8 cellular contexts compared by ENCODE assay signal in genomic region chr16:25258856-25259179, GRCh38. TPM values are rescaled to one million over a fixed set of nuclear protein-coding genes. Genes with fewer than 3 reads are reported as not detected.
A peak's percentile ranks its signal among the peaks of the same experiment; 100 is the strongest.
DNase-seq lines count a peak whose midpoint lies in the region; ATAC-seq and TF ChIP-seq lines count a peak whose summit lies in the region.

No MANE protein-coding gene starts in this region.

- H3K4me1 ChIP-seq in PC-9 (replicated peaks; ENCODE audit: insufficient read depth) (peaks cover 21% of the 10 kb centered on the region), duodenal mucosa (ENCODE audit: control insufficient read depth in 1 of 2, insufficient read depth in 2 of 2, low read length in 2 of 2) (peaks cover 18 to 28% of the 10 kb centered on the region in 2 donors), neuron (ENCODE audit: insufficient read depth, low read length) (peaks cover 33% of the 10 kb centered on the region)

- no peaks in the 10 kb centered on the region for H3K27me3 ChIP-seq in CD4-positive, alpha-beta T cell (ENCODE audit: control insufficient read depth, insufficient read depth, low read length)
- H3K27me3 ChIP-seq in PC-9 (ENCODE audit: insufficient read depth, low read depth) (no peaks in the 10 kb centered on the region), duodenal mucosa (ENCODE audit: control insufficient read depth in 1 of 2, insufficient read depth in 2 of 2, low read length in 2 of 2) (no peaks in the 10 kb centered on the region), neuron (ENCODE audit: insufficient read depth, low read length) (no peaks in the 10 kb centered on the region)

- BruUV-seq in PC-9 (replicated peaks; lab: Mats Ljungman, UMichigan), result no TSS peak

- peaks cover 58% of the 10 kb centered on the region for H3K79me2 ChIP-seq in PC-9 (ENCODE audit: low read depth)

- POLR2A ChIA-PET in CD4-positive, alpha-beta T cell (lab: Charles Lee), result interaction anchor here (1.0 to 1.4 kb wide), 2 partner anchors 18 to 147 kb away, joined by 3 to 6 read pairs; partner anchors contain the start of gene LCMT1
- POLR2A ChIA-PET in PC-9 (lab: Charles Lee; ENCODE audit: unreplicated experiment), result interaction anchor here (0.5 to 0.6 kb wide), 3 partner anchors 8 to 127 kb away, joined by 3 to 6 read pairs (median 3); no protein-coding TSS in a partner anchor

- H3K4me2 ChIP-seq in PC-9, result peak overlapping the region; percentile 97

- intact Hi-C loops in CD4-positive, alpha-beta T cell (cut with DNase I, micrococcal nuclease), result loop anchor here in 1 of 2 experiments (5.0 to 10.0 kb wide), 4 partner anchors 144 to 717 kb away; partner anchors contain the start of genes LCMT1 and TNRC6A
- intact Hi-C loops in PC-9 (cut with micrococcal nuclease; ENCODE audit: unreplicated experiment), result loop anchor here (5.0 to 10.0 kb wide), 3 partner anchors 107 to 722 kb away; partner anchors contain the start of gene RBBP6

- CTCF ChIA-PET in CD4-positive, alpha-beta T cell (lab: Charles Lee), result no interaction called here
- CTCF ChIA-PET in PC-9 (lab: Charles Lee), result interaction anchor here (0.7 kb wide), 1 partner anchor 1911 kb away, joined by 10 read pairs; no protein-coding TSS in a partner anchor

- H3K9me3 ChIP-seq in CD4-positive, alpha-beta T cell (ENCODE audit: control insufficient read depth, low read length), result no peaks in the 10 kb centered on the region
- H3K9me3 ChIP-seq in PC-9 (ENCODE audit: insufficient read depth, low read depth) (no peaks in the 10 kb centered on the region), duodenal mucosa (ENCODE audit: control insufficient read depth in 1 of 2, low read length in 2 of 2) (no peaks in the 10 kb centered on the region), neuron (ENCODE audit: low read length) (no peaks in the 10 kb centered on the region)

- DNase-seq in CD4-positive, alpha-beta T cell, result peak in 2 of 10 experiments; percentile 3 to 6
- DNase-seq in PC-9, result no peak
- no peak for DNase-seq in OCI-M2 (lab: John Stamatoyannopoulos, UW; ENCODE audit: unreplicated experiment)
- no peak for DNase-seq in GM19240 (ENCODE audit: insufficient read length, low spot score)

- H3K27ac ChIP-seq in CD4-positive, alpha-beta T cell (ENCODE audit: low read depth, low read length), result peak overlapping the region; percentile 80
- H3K27ac ChIP-seq in PC-9 (peak overlapping the region; percentile 96), duodenal mucosa (ENCODE audit: low read depth, low read length) (no peak overlapping the region)

- H3K4me3 Mint-ChIP-seq in CD4-positive, alpha-beta T cell, result peak overlapping the region; percentile 96

- peak overlapping the region; percentile 94 for H3K27ac Mint-ChIP-seq in CD4-positive, alpha-beta T cell

- H3K4me1 Mint-ChIP-seq in CD4-positive, alpha-beta T cell (ENCODE audit: low read depth), result peaks cover 63% of the 10 kb centered on the region

- no peaks in the 10 kb centered on the region for H3K9me3 Mint-ChIP-seq in CD4-positive, alpha-beta T cell

- H3K9ac ChIP-seq in duodenal mucosa (ENCODE audit: low read depth in 1 of 2, low read length in 2 of 2), result peak overlapping the region in 1 of 2 donors; percentile 87

- H3K27me3 Mint-ChIP-seq in CD4-positive, alpha-beta T cell, result no peaks in the 10 kb centered on the region

- peaks cover 5% of the 10 kb centered on the region; the same call in 1 of the 2 replicates for H3F3A ChIP-seq in PC-9 (ENCODE audit: insufficient read depth, low read depth)

- H4K20me1 ChIP-seq in PC-9 (ENCODE audit: insufficient read depth), result peaks cover 44% of the 10 kb centered on the region

- H3K36me3 ChIP-seq in PC-9 (ENCODE audit: low read depth), result no peaks in the 10 kb centered on the region
- H3K36me3 ChIP-seq in duodenal mucosa (ENCODE audit: control insufficient read depth in 1 of 2, insufficient read depth in 2 of 2, low read length in 2 of 2), result peaks cover 0 to 12% of the 10 kb centered on the region in 2 donors
- H3K36me3 ChIP-seq in neuron (ENCODE audit: insufficient read depth, low read length), result peaks cover 21% of the 10 kb centered on the region

- ATAC-seq in CD4-positive, alpha-beta T cell (ENCODE audit: poor library complexity), result no peak
- no peak for ATAC-seq in activated CD4-positive, CD25-positive, alpha-beta regulatory T cell treated with anti-CD3 and anti-CD28 coated beads, Interleukin-2, amount 50 U/mL, for 24 hours
- ATAC-seq in HG02938 (IDR thresholded peaks at IDR 0.05; ENCODE audit: unreplicated experiment), result no peak

- peaks cover 47% of the 10 kb centered on the region for H3K36me3 Mint-ChIP-seq in CD4-positive, alpha-beta T cell (ENCODE audit: low read depth)

- H2AFZ ChIP-seq in PC-9 (peak overlapping the region; percentile 91; the same call in 1 of the 2 replicates), neuron (ENCODE audit: low read depth, low read length) (no peak overlapping the region)

- H3K4me3 ChIP-seq in PC-9 (peak overlapping the region; percentile 89), duodenal mucosa (ENCODE audit: low read depth in 1 of 2, low read length in 2 of 2) (peak overlapping the region; percentile 82 to 87), neuron (ENCODE audit: low read length) (peak overlapping the region; percentile 56)

- TF ChIP-seq CTCF in CD4-positive, alpha-beta T cell (IDR thresholded peaks at IDR 0.05), result no peak
- no peak for TF ChIP-seq CTCF in PC-9 (conservative IDR thresholded peaks at IDR 0.05)

- no peaks in the 10 kb centered on the region; the same call in 1 of the 2 replicates for H3K9me2 ChIP-seq in PC-9 (ENCODE audit: insufficient read depth)

RNA-seq across cellular contexts. Expression of gene ZKSCAN2, which starts 1.2 kb away (rescaled TPM):
- total RNA-seq in CD4-positive, alpha-beta T cell, result 10 to 100 TPM in 1 of 2 experiments, 1 to 10 TPM in 1; 9.5 to 10.2 TPM
- total RNA-seq in PC-9 (2021), result 4.5 and 6.5 TPM in 2 replicates

RNA-seq across cellular contexts. Expression of gene AQP8, which starts 42.1 kb away (rescaled TPM):
- under 1 TPM; 0.64 to 0.82 TPM for total RNA-seq in CD4-positive, alpha-beta T cell
- total RNA-seq in PC-9 (2021), result not detected in 2 replicates
